Comparison of ENCODE assay signal across 1 cellular context in the genomic region with DNA sequence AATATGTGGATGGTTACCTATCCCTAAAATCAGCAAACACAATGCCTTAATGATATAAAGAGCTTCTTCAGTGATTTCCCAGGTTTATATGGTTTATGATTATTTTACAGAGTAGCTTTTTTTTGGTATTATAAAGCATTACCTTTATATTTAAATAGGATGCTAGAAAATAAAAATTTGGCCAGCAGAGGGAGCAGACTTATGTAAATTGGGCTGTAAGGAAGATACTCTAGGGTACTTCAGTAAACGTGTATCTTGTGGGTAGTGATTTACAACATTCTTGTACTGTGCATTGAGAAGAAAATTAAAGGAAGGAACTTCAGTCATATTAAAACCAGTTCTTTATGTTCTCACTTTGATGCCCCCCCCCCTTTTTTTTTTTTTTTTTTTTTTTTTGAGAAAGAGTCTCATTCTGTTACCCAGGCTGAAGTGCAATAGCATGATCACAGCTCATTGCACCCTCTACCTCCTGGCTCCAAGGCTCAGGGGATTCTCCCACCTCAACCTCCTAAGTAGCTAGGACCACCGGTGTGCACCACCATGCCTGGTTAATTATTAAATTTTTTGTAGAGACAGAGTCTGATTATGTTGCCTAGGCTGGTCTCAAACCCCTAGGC.
TF ChIP-seq lines count a peak whose summit lies in the region.

No MANE protein-coding gene starts in this region.

TF ChIP-seq in GM12878, 131 proteins besides CTCF, POLR2A, EP300 and RAD21 (continued from another document):
- TF ChIP-seq, protein P1, sequence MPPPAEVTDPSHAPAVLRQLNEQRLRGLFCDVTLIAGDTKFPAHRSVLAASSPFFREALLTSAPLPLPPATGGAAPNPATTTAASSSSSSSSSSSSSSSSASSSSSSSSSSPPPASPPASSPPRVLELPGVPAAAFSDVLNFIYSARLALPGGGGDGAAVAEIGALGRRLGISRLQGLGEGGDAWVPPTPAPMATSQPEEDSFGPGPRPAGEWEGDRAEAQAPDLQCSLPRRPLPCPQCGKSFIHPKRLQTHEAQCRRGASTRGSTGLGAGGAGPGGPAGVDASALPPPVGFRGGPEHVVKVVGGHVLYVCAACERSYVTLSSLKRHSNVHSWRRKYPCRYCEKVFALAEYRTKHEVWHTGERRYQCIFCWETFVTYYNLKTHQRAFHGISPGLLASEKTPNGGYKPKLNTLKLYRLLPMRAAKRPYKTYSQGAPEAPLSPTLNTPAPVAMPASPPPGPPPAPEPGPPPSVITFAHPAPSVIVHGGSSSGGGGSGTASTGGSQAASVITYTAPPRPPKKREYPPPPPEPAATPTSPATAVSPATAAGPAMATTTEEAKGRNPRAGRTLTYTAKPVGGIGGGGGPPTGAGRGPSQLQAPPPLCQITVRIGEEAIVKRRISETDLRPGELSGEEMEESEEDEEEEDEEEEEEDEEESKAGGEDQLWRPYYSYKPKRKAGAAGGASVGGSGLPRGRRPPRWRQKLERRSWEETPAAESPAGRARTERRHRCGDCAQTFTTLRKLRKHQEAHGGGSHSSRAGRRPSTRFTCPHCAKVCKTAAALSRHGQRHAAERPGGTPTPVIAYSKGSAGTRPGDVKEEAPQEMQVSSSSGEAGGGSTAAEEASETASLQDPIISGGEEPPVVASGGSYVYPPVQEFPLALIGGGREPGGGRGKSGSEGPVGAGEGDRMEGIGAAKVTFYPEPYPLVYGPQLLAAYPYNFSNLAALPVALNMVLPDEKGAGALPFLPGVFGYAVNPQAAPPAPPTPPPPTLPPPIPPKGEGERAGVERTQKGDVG (CRISPR knock-in tag; IDR thresholded peaks at IDR 0.05), result no peak
- no peak for TF ChIP-seq MXI1 (IDR thresholded peaks at IDR 0.05; ENCODE audit: low read depth, low read length)
- TF ChIP-seq NR2F1 (conservative IDR thresholded peaks at IDR 0.05), result no peak
- TF ChIP-seq, protein P2, sequence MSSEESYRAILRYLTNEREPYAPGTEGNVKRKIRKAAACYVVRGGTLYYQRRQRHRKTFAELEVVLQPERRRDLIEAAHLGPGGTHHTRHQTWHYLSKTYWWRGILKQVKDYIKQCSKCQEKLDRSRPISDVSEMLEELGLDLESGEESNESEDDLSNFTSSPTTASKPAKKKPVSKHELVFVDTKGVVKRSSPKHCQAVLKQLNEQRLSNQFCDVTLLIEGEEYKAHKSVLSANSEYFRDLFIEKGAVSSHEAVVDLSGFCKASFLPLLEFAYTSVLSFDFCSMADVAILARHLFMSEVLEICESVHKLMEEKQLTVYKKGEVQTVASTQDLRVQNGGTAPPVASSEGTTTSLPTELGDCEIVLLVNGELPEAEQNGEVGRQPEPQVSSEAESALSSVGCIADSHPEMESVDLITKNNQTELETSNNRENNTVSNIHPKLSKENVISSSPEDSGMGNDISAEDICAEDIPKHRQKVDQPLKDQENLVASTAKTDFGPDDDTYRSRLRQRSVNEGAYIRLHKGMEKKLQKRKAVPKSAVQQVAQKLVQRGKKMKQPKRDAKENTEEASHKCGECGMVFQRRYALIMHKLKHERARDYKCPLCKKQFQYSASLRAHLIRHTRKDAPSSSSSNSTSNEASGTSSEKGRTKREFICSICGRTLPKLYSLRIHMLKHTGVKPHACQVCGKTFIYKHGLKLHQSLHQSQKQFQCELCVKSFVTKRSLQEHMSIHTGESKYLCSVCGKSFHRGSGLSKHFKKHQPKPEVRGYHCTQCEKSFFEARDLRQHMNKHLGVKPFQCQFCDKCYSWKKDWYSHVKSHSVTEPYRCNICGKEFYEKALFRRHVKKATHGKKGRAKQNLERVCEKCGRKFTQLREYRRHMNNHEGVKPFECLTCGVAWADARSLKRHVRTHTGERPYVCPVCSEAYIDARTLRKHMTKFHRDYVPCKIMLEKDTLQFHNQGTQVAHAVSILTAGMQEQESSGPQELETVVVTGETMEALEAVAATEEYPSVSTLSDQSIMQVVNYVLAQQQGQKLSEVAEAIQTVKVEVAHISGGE (CRISPR knock-in tag; IDR thresholded peaks at IDR 0.05), result no peak
- TF ChIP-seq CBX5 (IDR thresholded peaks at IDR 0.05; ENCODE audit: low read depth), result no peak
- peak; percentile 49; the same call in 1 of the 2 replicates for TF ChIP-seq SMC3 (IDR thresholded peaks at IDR 0.05; ENCODE audit: borderline replicate concordance, low read length)
- no peak for TF ChIP-seq SIN3A (IDR thresholded peaks at IDR 0.05; ENCODE audit: low read depth, low read length)
- no peak for TF ChIP-seq CBX3 (IDR thresholded peaks at IDR 0.05; ENCODE audit: borderline replicate concordance, low read depth)
- no peak for TF ChIP-seq YY1 (IDR thresholded peaks at IDR 0.05; ENCODE audit: low read depth, low read length)
- TF ChIP-seq CEBPB (IDR thresholded peaks at IDR 0.05; ENCODE audit: borderline replicate concordance in 1 of 2, low read depth in 2 of 2, low read length in 2 of 2), result no peak
- no peak for TF ChIP-seq TARDBP (IDR thresholded peaks at IDR 0.05; ENCODE audit: borderline replicate concordance)
- TF ChIP-seq ZNF384 (IDR thresholded peaks at IDR 0.05; ENCODE audit: borderline replicate concordance, low read depth, low read length), result 0 out of 2 replicates have a peak, but pooled peaks have one; percentile 18
- peak; percentile 91; the same call in 2 of the 3 replicates for TF ChIP-seq POU2F2 (IDR thresholded peaks at IDR 0.05; ENCODE audit: borderline replicate concordance, low read depth, low read length)
- TF ChIP-seq, protein P3, sequence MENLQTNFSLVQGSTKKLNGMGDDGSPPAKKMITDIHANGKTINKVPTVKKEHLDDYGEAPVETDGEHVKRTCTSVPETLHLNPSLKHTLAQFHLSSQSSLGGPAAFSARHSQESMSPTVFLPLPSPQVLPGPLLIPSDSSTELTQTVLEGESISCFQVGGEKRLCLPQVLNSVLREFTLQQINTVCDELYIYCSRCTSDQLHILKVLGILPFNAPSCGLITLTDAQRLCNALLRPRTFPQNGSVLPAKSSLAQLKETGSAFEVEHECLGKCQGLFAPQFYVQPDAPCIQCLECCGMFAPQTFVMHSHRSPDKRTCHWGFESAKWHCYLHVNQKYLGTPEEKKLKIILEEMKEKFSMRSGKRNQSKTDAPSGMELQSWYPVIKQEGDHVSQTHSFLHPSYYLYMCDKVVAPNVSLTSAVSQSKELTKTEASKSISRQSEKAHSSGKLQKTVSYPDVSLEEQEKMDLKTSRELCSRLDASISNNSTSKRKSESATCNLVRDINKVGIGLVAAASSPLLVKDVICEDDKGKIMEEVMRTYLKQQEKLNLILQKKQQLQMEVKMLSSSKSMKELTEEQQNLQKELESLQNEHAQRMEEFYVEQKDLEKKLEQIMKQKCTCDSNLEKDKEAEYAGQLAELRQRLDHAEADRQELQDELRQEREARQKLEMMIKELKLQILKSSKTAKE (IDR thresholded peaks at IDR 0.05; ENCODE audit: low read depth, poor library complexity, severe bottlenecking), result no peak
